ENCODE assay signal across 1 cellular context in the genomic region with DNA sequence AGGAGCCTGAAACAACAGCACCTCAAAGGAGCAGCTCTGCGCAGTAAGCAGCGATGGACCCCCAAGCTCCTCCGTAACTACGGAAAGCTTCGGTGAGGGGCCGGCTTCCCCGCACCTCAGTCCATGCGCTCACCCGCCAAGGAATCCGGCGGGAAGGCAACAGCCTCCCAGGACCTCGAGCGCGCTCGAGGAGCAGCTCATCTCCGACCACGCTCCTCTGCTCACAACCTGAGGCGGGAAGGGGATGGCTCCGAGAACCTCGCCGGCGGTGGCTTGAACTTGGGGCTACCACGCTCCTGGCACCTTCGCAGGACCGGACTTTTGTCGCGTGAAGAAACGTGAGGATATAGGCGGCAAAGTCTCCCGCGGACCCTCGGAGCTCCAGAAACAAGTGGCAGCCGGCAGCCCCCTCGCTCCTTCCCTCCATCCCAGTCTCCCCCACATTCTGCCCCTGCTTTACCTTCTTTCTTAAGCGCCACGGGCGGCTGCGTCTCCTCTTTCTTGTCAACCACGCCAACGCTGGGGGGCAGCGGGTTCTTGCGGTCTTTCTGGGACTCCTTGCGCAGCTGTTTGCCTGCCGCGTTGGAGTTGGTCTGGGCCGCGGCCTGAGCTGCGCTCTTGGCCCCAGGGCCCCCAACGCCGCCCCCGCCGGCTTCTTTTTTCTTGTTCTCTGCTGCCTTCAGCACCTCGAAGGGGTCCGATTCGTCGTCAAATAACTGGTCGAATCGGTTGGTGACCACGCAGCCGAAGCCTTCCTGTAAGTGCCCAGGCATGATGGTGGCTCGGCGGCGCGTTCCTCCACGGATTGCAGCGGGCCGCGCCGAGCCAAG.
TF ChIP-seq lines count a peak whose summit lies in the region.

No MANE protein-coding gene starts in this region.

TF ChIP-seq in H1, 55 proteins besides CTCF, POLR2A, EP300 and RAD21:
- TF ChIP-seq SUZ12 (IDR thresholded peaks at IDR 0.05; ENCODE audit: low read length), result no peak
- TF ChIP-seq SIRT6 (IDR thresholded peaks at IDR 0.05; ENCODE audit: low read length), result no peak
- TF ChIP-seq POU5F1 (IDR thresholded peaks at IDR 0.05; ENCODE audit: low read depth, low read length), result no peak
- TF ChIP-seq SIX5 (IDR thresholded peaks at IDR 0.05; ENCODE audit: low read depth, low read length), result no peak
- no peak for TF ChIP-seq RXRA (IDR thresholded peaks at IDR 0.05; ENCODE audit: insufficient read depth, low read depth, low read length)
- no peak for TF ChIP-seq TCF12 (IDR thresholded peaks at IDR 0.05; ENCODE audit: low read depth, low read length)
- TF ChIP-seq MAFK (IDR thresholded peaks at IDR 0.05; ENCODE audit: low read depth, low read length), result no peak
- TF ChIP-seq KDM4A (IDR thresholded peaks at IDR 0.05; ENCODE audit: low read depth, low read length, severe bottlenecking), result peak; percentile 1
- TF ChIP-seq TAF1 (IDR thresholded peaks at IDR 0.05; ENCODE audit: low read depth, low read length), result peak; percentile 19; the same call in 1 of the 2 replicates
- no peak for TF ChIP-seq GABPA (IDR thresholded peaks at IDR 0.05; ENCODE audit: borderline replicate concordance, insufficient read depth, low read length)
- TF ChIP-seq, protein P1, sequence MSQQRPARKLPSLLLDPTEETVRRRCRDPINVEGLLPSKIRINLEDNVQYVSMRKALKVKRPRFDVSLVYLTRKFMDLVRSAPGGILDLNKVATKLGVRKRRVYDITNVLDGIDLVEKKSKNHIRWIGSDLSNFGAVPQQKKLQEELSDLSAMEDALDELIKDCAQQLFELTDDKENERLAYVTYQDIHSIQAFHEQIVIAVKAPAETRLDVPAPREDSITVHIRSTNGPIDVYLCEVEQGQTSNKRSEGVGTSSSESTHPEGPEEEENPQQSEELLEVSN (IDR thresholded peaks at IDR 0.05), result peak; percentile 27; the same call in 1 of the 2 replicates
- TF ChIP-seq TBP (IDR thresholded peaks at IDR 0.05; ENCODE audit: low read depth, low read length), result no peak
- no peak for TF ChIP-seq NANOG (IDR thresholded peaks at IDR 0.05; ENCODE audit: insufficient read depth, low read depth, low read length, poor library complexity, severe bottlenecking)
- no peak for TF ChIP-seq ZNF274 (IDR thresholded peaks at IDR 0.05; ENCODE audit: borderline replicate concordance, extremely low read depth, low read length)
- TF ChIP-seq PHF8 (conservative IDR thresholded peaks at IDR 0.05; ENCODE audit: low read depth, low read length), result peak; percentile 30
- TF ChIP-seq, protein P2, sequence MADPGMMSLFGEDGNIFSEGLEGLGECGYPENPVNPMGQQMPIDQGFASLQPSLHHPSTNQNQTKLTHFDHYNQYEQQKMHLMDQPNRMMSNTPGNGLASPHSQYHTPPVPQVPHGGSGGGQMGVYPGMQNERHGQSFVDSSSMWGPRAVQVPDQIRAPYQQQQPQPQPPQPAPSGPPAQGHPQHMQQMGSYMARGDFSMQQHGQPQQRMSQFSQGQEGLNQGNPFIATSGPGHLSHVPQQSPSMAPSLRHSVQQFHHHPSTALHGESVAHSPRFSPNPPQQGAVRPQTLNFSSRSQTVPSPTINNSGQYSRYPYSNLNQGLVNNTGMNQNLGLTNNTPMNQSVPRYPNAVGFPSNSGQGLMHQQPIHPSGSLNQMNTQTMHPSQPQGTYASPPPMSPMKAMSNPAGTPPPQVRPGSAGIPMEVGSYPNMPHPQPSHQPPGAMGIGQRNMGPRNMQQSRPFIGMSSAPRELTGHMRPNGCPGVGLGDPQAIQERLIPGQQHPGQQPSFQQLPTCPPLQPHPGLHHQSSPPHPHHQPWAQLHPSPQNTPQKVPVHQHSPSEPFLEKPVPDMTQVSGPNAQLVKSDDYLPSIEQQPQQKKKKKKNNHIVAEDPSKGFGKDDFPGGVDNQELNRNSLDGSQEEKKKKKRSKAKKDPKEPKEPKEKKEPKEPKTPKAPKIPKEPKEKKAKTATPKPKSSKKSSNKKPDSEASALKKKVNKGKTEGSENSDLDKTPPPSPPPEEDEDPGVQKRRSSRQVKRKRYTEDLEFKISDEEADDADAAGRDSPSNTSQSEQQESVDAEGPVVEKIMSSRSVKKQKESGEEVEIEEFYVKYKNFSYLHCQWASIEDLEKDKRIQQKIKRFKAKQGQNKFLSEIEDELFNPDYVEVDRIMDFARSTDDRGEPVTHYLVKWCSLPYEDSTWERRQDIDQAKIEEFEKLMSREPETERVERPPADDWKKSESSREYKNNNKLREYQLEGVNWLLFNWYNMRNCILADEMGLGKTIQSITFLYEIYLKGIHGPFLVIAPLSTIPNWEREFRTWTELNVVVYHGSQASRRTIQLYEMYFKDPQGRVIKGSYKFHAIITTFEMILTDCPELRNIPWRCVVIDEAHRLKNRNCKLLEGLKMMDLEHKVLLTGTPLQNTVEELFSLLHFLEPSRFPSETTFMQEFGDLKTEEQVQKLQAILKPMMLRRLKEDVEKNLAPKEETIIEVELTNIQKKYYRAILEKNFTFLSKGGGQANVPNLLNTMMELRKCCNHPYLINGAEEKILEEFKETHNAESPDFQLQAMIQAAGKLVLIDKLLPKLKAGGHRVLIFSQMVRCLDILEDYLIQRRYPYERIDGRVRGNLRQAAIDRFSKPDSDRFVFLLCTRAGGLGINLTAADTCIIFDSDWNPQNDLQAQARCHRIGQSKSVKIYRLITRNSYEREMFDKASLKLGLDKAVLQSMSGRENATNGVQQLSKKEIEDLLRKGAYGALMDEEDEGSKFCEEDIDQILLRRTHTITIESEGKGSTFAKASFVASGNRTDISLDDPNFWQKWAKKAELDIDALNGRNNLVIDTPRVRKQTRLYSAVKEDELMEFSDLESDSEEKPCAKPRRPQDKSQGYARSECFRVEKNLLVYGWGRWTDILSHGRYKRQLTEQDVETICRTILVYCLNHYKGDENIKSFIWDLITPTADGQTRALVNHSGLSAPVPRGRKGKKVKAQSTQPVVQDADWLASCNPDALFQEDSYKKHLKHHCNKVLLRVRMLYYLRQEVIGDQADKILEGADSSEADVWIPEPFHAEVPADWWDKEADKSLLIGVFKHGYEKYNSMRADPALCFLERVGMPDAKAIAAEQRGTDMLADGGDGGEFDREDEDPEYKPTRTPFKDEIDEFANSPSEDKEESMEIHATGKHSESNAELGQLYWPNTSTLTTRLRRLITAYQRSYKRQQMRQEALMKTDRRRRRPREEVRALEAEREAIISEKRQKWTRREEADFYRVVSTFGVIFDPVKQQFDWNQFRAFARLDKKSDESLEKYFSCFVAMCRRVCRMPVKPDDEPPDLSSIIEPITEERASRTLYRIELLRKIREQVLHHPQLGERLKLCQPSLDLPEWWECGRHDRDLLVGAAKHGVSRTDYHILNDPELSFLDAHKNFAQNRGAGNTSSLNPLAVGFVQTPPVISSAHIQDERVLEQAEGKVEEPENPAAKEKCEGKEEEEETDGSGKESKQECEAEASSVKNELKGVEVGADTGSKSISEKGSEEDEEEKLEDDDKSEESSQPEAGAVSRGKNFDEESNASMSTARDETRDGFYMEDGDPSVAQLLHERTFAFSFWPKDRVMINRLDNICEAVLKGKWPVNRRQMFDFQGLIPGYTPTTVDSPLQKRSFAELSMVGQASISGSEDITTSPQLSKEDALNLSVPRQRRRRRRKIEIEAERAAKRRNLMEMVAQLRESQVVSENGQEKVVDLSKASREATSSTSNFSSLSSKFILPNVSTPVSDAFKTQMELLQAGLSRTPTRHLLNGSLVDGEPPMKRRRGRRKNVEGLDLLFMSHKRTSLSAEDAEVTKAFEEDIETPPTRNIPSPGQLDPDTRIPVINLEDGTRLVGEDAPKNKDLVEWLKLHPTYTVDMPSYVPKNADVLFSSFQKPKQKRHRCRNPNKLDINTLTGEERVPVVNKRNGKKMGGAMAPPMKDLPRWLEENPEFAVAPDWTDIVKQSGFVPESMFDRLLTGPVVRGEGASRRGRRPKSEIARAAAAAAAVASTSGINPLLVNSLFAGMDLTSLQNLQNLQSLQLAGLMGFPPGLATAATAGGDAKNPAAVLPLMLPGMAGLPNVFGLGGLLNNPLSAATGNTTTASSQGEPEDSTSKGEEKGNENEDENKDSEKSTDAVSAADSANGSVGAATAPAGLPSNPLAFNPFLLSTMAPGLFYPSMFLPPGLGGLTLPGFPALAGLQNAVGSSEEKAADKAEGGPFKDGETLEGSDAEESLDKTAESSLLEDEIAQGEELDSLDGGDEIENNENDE (IDR thresholded peaks at IDR 0.05; ENCODE audit: insufficient replicate concordance, low read length), result no peak
- TF ChIP-seq JUN (IDR thresholded peaks at IDR 0.05; ENCODE audit: low read depth, low read length), result no peak
- no peak for TF ChIP-seq RBBP5 (IDR thresholded peaks at IDR 0.05; ENCODE audit: borderline replicate concordance, low read depth, low read length)
- no peak for TF ChIP-seq TEAD4 (IDR thresholded peaks at IDR 0.05; ENCODE audit: low read depth, low read length)
- TF ChIP-seq EZH2 (IDR thresholded peaks at IDR 0.05; ENCODE audit: low read depth, low read length, severe bottlenecking), result no peak
- TF ChIP-seq KDM1A (IDR thresholded peaks at IDR 0.05; ENCODE audit: borderline replicate concordance, low read length), result no peak
- TF ChIP-seq SP4 (IDR thresholded peaks at IDR 0.05; ENCODE audit: low read length), result no peak
- TF ChIP-seq CHD1 (IDR thresholded peaks at IDR 0.05; ENCODE audit: low read depth, low read length), result 0 out of 2 replicates have a peak, but pooled peaks have one; percentile 4
- no peak for TF ChIP-seq SRF (IDR thresholded peaks at IDR 0.05; ENCODE audit: low read depth, low read length)
- no peak for TF ChIP-seq SP1 (IDR thresholded peaks at IDR 0.05; ENCODE audit: low read depth, low read length)
- TF ChIP-seq POLR2AphosphoS5 (IDR thresholded peaks at IDR 0.05; ENCODE audit: low read depth, low read length), result no peak; the same call in 1 of the 2 replicates
- TF ChIP-seq, protein P3, sequence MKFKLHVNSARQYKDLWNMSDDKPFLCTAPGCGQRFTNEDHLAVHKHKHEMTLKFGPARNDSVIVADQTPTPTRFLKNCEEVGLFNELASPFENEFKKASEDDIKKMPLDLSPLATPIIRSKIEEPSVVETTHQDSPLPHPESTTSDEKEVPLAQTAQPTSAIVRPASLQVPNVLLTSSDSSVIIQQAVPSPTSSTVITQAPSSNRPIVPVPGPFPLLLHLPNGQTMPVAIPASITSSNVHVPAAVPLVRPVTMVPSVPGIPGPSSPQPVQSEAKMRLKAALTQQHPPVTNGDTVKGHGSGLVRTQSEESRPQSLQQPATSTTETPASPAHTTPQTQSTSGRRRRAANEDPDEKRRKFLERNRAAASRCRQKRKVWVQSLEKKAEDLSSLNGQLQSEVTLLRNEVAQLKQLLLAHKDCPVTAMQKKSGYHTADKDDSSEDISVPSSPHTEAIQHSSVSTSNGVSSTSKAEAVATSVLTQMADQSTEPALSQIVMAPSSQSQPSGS (IDR thresholded peaks at IDR 0.05; ENCODE audit: low read length), result no peak
- no peak for TF ChIP-seq CTBP2 (IDR thresholded peaks at IDR 0.05; ENCODE audit: borderline replicate concordance, insufficient read depth, insufficient read length, low read length)
- no peak for TF ChIP-seq CBX8 (IDR thresholded peaks at IDR 0.05; ENCODE audit: borderline replicate concordance, low read depth, low read length)
- TF ChIP-seq, protein P4, sequence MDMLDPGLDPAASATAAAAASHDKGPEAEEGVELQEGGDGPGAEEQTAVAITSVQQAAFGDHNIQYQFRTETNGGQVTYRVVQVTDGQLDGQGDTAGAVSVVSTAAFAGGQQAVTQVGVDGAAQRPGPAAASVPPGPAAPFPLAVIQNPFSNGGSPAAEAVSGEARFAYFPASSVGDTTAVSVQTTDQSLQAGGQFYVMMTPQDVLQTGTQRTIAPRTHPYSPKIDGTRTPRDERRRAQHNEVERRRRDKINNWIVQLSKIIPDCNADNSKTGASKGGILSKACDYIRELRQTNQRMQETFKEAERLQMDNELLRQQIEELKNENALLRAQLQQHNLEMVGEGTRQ (IDR thresholded peaks at IDR 0.05; ENCODE audit: low read length), result no peak
- TF ChIP-seq JUND (IDR thresholded peaks at IDR 0.05; ENCODE audit: low read length), result no peak
- TF ChIP-seq BRCA1 (IDR thresholded peaks at IDR 0.05; ENCODE audit: low read depth, low read length), result no peak
- peak; percentile 64 for TF ChIP-seq TAF7 (optimal IDR thresholded peaks at IDR 0.05; ENCODE audit: borderline replicate concordance, low read depth, low read length)
- TF ChIP-seq FOSL1 (IDR thresholded peaks at IDR 0.05; ENCODE audit: insufficient read depth, low read depth, low read length), result no peak
- no peak for TF ChIP-seq SP2 (IDR thresholded peaks at IDR 0.05; ENCODE audit: low read length)
- TF ChIP-seq, protein P5, sequence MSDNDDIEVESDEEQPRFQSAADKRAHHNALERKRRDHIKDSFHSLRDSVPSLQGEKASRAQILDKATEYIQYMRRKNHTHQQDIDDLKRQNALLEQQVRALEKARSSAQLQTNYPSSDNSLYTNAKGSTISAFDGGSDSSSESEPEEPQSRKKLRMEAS (IDR thresholded peaks at IDR 0.05), result no peak; the same call in 1 of the 2 replicates
